Comparison of ENCODE assay signal across 1 cellular context in genomic region chr18:21980744-21981143, GRCh38.
A peak's percentile ranks its signal among the peaks of the same experiment; 100 is the strongest.
TF ChIP-seq lines count a peak whose summit lies in the region.

No MANE protein-coding gene starts in this region.

TF ChIP-seq in HepG2, 621 proteins besides CTCF, POLR2A, EP300 and RAD21 (continued from another document and continues in another):
- peak in 1 of 2 experiments; percentile 14; a peak in 1 of 4 replicates for TF ChIP-seq REST (IDR thresholded peaks at IDR 0.05; ENCODE audit: borderline replicate concordance in 1 of 2, low read depth in 1 of 2, low read length in 2 of 2)
- TF ChIP-seq PRDM15 (CRISPR knock-in tag; IDR thresholded peaks at IDR 0.05): no peak
- peak; percentile 71; the same call in 1 of the 2 replicates for TF ChIP-seq ZNF414 (CRISPR knock-in tag; IDR thresholded peaks at IDR 0.05)
- TF ChIP-seq CREBL2 (CRISPR knock-in tag; IDR thresholded peaks at IDR 0.05; ENCODE audit: borderline replicate concordance): no peak
- no peak for TF ChIP-seq ZNF235 (CRISPR knock-in tag; IDR thresholded peaks at IDR 0.05; ENCODE audit: borderline replicate concordance)
- peak; percentile 59; the same call in 1 of the 2 replicates for TF ChIP-seq ZNF292 (CRISPR knock-in tag; IDR thresholded peaks at IDR 0.05; ENCODE audit: borderline replicate concordance, low read depth)
- TF ChIP-seq TEAD3 (CRISPR knock-in tag; optimal IDR thresholded peaks at IDR 0.05; ENCODE audit: borderline replicate concordance): peak; percentile 57
- TF ChIP-seq ZNF580 (CRISPR knock-in tag; IDR thresholded peaks at IDR 0.05; ENCODE audit: borderline replicate concordance, low read depth): peak; percentile 27; the same call in 1 of the 2 replicates
- TF ChIP-seq XBP1 (CRISPR knock-in tag; IDR thresholded peaks at IDR 0.05): no peak
- 0 out of 2 replicates have a peak, but pooled peaks have one; percentile 9 for TF ChIP-seq WIZ (CRISPR knock-in tag; IDR thresholded peaks at IDR 0.05)
- peak; percentile 68 for TF ChIP-seq SAP130 (CRISPR knock-in tag; IDR thresholded peaks at IDR 0.05; ENCODE audit: low read depth)
- no peak for TF ChIP-seq FLYWCH1 (CRISPR knock-in tag; IDR thresholded peaks at IDR 0.05)
- TF ChIP-seq ZFP90 (CRISPR knock-in tag; IDR thresholded peaks at IDR 0.05; ENCODE audit: borderline replicate concordance): no peak
- TF ChIP-seq ZNF777 (CRISPR knock-in tag; IDR thresholded peaks at IDR 0.05): no peak
- no peak for TF ChIP-seq FOXA1 (IDR thresholded peaks at IDR 0.05)
- TF ChIP-seq FOXA1 (CRISPR knock-in tag; IDR thresholded peaks at IDR 0.05): peak; percentile 54; the same call in 1 of the 2 replicates
- TF ChIP-seq LCORL (IDR thresholded peaks at IDR 0.05): peak; percentile 37; the same call in 1 of the 2 replicates
- peak; percentile 94 for TF ChIP-seq LCORL (CRISPR knock-in tag; IDR thresholded peaks at IDR 0.05)
- peak; percentile 31; the same call in 1 of the 2 replicates for TF ChIP-seq ZNF746 (CRISPR knock-in tag; IDR thresholded peaks at IDR 0.05)
- peak; percentile 61 for TF ChIP-seq THAP11 (CRISPR knock-in tag; IDR thresholded peaks at IDR 0.05)
- TF ChIP-seq CSRNP2 (CRISPR knock-in tag; conservative IDR thresholded peaks at IDR 0.05; ENCODE audit: low read depth): no peak
- no peak for TF ChIP-seq ELK4 (CRISPR knock-in tag; IDR thresholded peaks at IDR 0.05; ENCODE audit: borderline replicate concordance)
- TF ChIP-seq ZNF362 (CRISPR knock-in tag; IDR thresholded peaks at IDR 0.05; ENCODE audit: borderline replicate concordance): no peak
- TF ChIP-seq TFAP4 (IDR thresholded peaks at IDR 0.05; ENCODE audit: borderline replicate concordance, low read depth): peak; percentile 63
- no peak for TF ChIP-seq RFXANK (CRISPR knock-in tag; IDR thresholded peaks at IDR 0.05)
- no peak for TF ChIP-seq ARNTL (CRISPR knock-in tag; IDR thresholded peaks at IDR 0.05)
- TF ChIP-seq HMG20A (CRISPR knock-in tag; IDR thresholded peaks at IDR 0.05; ENCODE audit: borderline replicate concordance): peak; percentile 89
- 0 out of 2 replicates have a peak, but pooled peaks have one; percentile 26 for TF ChIP-seq ZNF337 (CRISPR knock-in tag; IDR thresholded peaks at IDR 0.05; ENCODE audit: borderline replicate concordance, low read depth)
- TF ChIP-seq MAF1 (CRISPR knock-in tag; IDR thresholded peaks at IDR 0.05; ENCODE audit: borderline replicate concordance): no peak
- TF ChIP-seq ZBTB2 (CRISPR knock-in tag; IDR thresholded peaks at IDR 0.05; ENCODE audit: low read depth): no peak
- no peak for TF ChIP-seq ZNF639 (CRISPR knock-in tag; conservative IDR thresholded peaks at IDR 0.05)
- no peak for TF ChIP-seq YEATS2 (CRISPR knock-in tag; IDR thresholded peaks at IDR 0.05; ENCODE audit: borderline replicate concordance)
- TF ChIP-seq IKZF5 (CRISPR knock-in tag; IDR thresholded peaks at IDR 0.05): peak; percentile 79
- TF ChIP-seq ZFP37 (CRISPR knock-in tag; IDR thresholded peaks at IDR 0.05; ENCODE audit: borderline replicate concordance): no peak
- TF ChIP-seq MEIS1 (CRISPR knock-in tag; IDR thresholded peaks at IDR 0.05; ENCODE audit: borderline replicate concordance): peak; percentile 93; the same call in 1 of the 2 replicates
- no peak for TF ChIP-seq ZNF282 (IDR thresholded peaks at IDR 0.05; ENCODE audit: partially characterized antibody)
- TF ChIP-seq ZNF644 (CRISPR knock-in tag; IDR thresholded peaks at IDR 0.05; ENCODE audit: low read depth): peak; percentile 92
- TF ChIP-seq SALL1 (CRISPR knock-in tag; IDR thresholded peaks at IDR 0.05): peak; percentile 94
